19 cellular contexts compared by ENCODE assay signal in genomic region chr17:80482555-80483308, GRCh38. TPM values are rescaled to one million over a fixed set of nuclear protein-coding genes. Genes with fewer than 3 reads are reported as not detected.
DNase-seq lines count a peak whose midpoint lies in the region; ATAC-seq and TF ChIP-seq lines count a peak whose summit lies in the region.
"Had no signal": no experiment of that assay in that cellular context is flagged by ENCODE, and none has a peak within 500 bp of the region (broad histone marks: within the 10 kb centered on the region; RNA-seq: fewer than 3 reads in every experiment).

No MANE protein-coding gene starts in this region.

- H3K9me3 Mint-ChIP-seq in glutamatergic neuron (ENCODE audit: unreplicated experiment) (peaks cover 16% of the 10 kb centered on the region), chondrocyte (ENCODE audit: low read depth) (no peaks in the 10 kb centered on the region)
- no peaks in the 10 kb centered on the region for H3K9me3 Mint-ChIP-seq in activated CD8-positive, alpha-beta T cell treated with anti-CD3 and anti-CD28 coated beads for 36 hours
- H3K9me3 Mint-ChIP-seq: H9 had no signal

- DNase-seq in Right ventricle myocardium inferior (ENCODE audit: missing footprints): peak; percentile 42
- DNase-seq in left ventricle myocardium superior: no peak
- DNase-seq in OCI-LY7 (ENCODE audit: low spot score): no peak
- no peak for DNase-seq in glutamatergic neuron
- no peak for DNase-seq in chondrocyte (ENCODE audit: low spot score)
- DNase-seq in NCI-H2107 (lab: John Stamatoyannopoulos, UW): no peak
- no peak for DNase-seq in H4 (ENCODE audit: low spot score)
- DNase-seq in activated CD8-positive, alpha-beta T cell treated with anti-CD3 and anti-CD28 coated beads for 36 hours: no peak
- DNase-seq: DMS79 treated with DMSO at 0.1 percent for 48 hours, GDM1, H9, NCI-H1417 treated with DMSO at 0.1 percent for 48 hours, NCI-H1930, NCI-H2171, NCI-H774, Right ventricle myocardium superior had no signal

- intact Hi-C loops in Right ventricle myocardium inferior (cut with DNase I) (no loop called here), left ventricle myocardium superior (cut with micrococcal nuclease) (no loop called here), OCI-LY7 (cut with micrococcal nuclease; ENCODE audit: unreplicated experiment) (no loop called here)
- intact Hi-C loops in activated CD8-positive, alpha-beta T cell treated with anti-CD3 and anti-CD28 coated beads for 36 hours (cut with micrococcal nuclease): no loop called here

- ATAC-seq in Right ventricle myocardium inferior: no peak
- no peak for ATAC-seq in left ventricle myocardium superior
- no peak for ATAC-seq in activated CD8-positive, alpha-beta T cell treated with anti-CD3 and anti-CD28 coated beads for 36 hours
- ATAC-seq: GM12878 had no signal

- H3K79me2 ChIP-seq in OCI-LY7 (ENCODE audit: insufficient read depth, low read depth, low read length): no peaks in the 10 kb centered on the region

- H3K9me2 ChIP-seq in OCI-LY7 (ENCODE audit: insufficient read depth, low read length): no peaks in the 10 kb centered on the region

- CTCF ChIA-PET in OCI-LY7 (lab: Charles Lee; ENCODE audit: unreplicated experiment): no interaction called here
- CTCF ChIA-PET in activated CD8-positive, alpha-beta T cell treated with anti-CD3 and anti-CD28 coated beads for 36 hours (lab: Charles Lee): interaction anchor here (2.0 kb wide), 1 partner anchor 93 kb away, joined by 4 read pairs; no protein-coding TSS in a partner anchor

- H3K36me3 Mint-ChIP-seq in glutamatergic neuron (ENCODE audit: unreplicated experiment): no peaks in the 10 kb centered on the region
- no peaks in the 10 kb centered on the region for H3K36me3 Mint-ChIP-seq in chondrocyte (ENCODE audit: low read depth)
- no peaks in the 10 kb centered on the region for H3K36me3 Mint-ChIP-seq in activated CD8-positive, alpha-beta T cell treated with anti-CD3 and anti-CD28 coated beads for 36 hours (ENCODE audit: low read depth)

- POLR2A ChIA-PET in OCI-LY7 (lab: Charles Lee): no interaction called here
- POLR2A ChIA-PET in activated CD8-positive, alpha-beta T cell treated with anti-CD3 and anti-CD28 coated beads for 36 hours (lab: Charles Lee): interaction anchor here (0.5 kb wide), 1 partner anchor 1973 kb away, joined by 4 read pairs; no protein-coding TSS in a partner anchor

- H3K27me3 Mint-ChIP-seq in glutamatergic neuron (ENCODE audit: unreplicated experiment) (peaks cover 16% of the 10 kb centered on the region), chondrocyte (ENCODE audit: low read depth) (peaks cover 44% of the 10 kb centered on the region)
- H3K27me3 Mint-ChIP-seq in activated CD8-positive, alpha-beta T cell treated with anti-CD3 and anti-CD28 coated beads for 36 hours: peaks cover 45% of the 10 kb centered on the region

- no TSS peak for BruUV-seq in OCI-LY7 (replicated peaks; lab: Mats Ljungman, UMichigan)

- H3K4me1 ChIP-seq in OCI-LY7 (ENCODE audit: insufficient read depth, low read length, poor library complexity, severe bottlenecking): peaks cover 32% of the 10 kb centered on the region

- no peak overlapping the region for H3K27ac ChIP-seq in OCI-LY7 (ENCODE audit: low read depth, low read length, poor library complexity, severe bottlenecking)
- H3K27ac ChIP-seq: 22Rv1, SK-N-MC had no signal

- H3K4me2 ChIP-seq in OCI-LY7 (ENCODE audit: low read length): no peak overlapping the region

- H2AFZ ChIP-seq in OCI-LY7 (ENCODE audit: low read length): no peak overlapping the region

- H3K36me3 ChIP-seq in OCI-LY7 (ENCODE audit: insufficient read depth, low read length): no peaks in the 10 kb centered on the region

- H3K4me3 Mint-ChIP-seq in glutamatergic neuron (ENCODE audit: unreplicated experiment): no peak overlapping the region
- no peak overlapping the region for H3K4me3 Mint-ChIP-seq in chondrocyte (ENCODE audit: unreplicated experiment)
- no peak overlapping the region for H3K4me3 Mint-ChIP-seq in activated CD8-positive, alpha-beta T cell treated with anti-CD3 and anti-CD28 coated beads for 36 hours
- H3K4me3 Mint-ChIP-seq: H9 had no signal

- no peaks in the 10 kb centered on the region for H3K9me3 ChIP-seq in OCI-LY7 (ENCODE audit: low read length)

- H3K27ac Mint-ChIP-seq in glutamatergic neuron (ENCODE audit: unreplicated experiment) (peak overlapping the region; percentile 38), chondrocyte (ENCODE audit: unreplicated experiment) (no peak overlapping the region)
- H3K27ac Mint-ChIP-seq in activated CD8-positive, alpha-beta T cell treated with anti-CD3 and anti-CD28 coated beads for 36 hours: no peak overlapping the region

- H4K20me1 ChIP-seq in OCI-LY7 (ENCODE audit: insufficient read depth, low read length): no peaks in the 10 kb centered on the region

- no peak overlapping the region for H3K4me3 ChIP-seq in OCI-LY7 (ENCODE audit: low read depth, low read length, poor library complexity, severe bottlenecking)
- H3K4me3 ChIP-seq: GM12878, SK-N-MC had no signal

- TF ChIP-seq CTCF in OCI-LY7 (conservative IDR thresholded peaks at IDR 0.05; ENCODE audit: low read length): 0 out of 2 replicates have a peak, but pooled peaks have one; percentile 33
- no peak for TF ChIP-seq CTCF in glutamatergic neuron (IDR thresholded peaks at IDR 0.05; ENCODE audit: partially characterized antibody, unreplicated experiment)
- no peak for TF ChIP-seq CTCF in chondrocyte (IDR thresholded peaks at IDR 0.05)
- no peak for TF ChIP-seq CTCF in activated CD8-positive, alpha-beta T cell treated with anti-CD3 and anti-CD28 coated beads for 36 hours (IDR thresholded peaks at IDR 0.05)

- peaks cover 12% of the 10 kb centered on the region for H3K4me1 Mint-ChIP-seq in glutamatergic neuron (ENCODE audit: low read depth, unreplicated experiment)
- peaks cover 6% of the 10 kb centered on the region for H3K4me1 Mint-ChIP-seq in chondrocyte (ENCODE audit: low read depth)
- no peaks in the 10 kb centered on the region for H3K4me1 Mint-ChIP-seq in activated CD8-positive, alpha-beta T cell treated with anti-CD3 and anti-CD28 coated beads for 36 hours (ENCODE audit: low read depth)

RNA-seq across cellular contexts. Expression of gene NPTX1, which starts 6.3 kb away (rescaled TPM):
- total RNA-seq in Right ventricle myocardium inferior (not detected), left ventricle myocardium superior (not detected), OCI-LY7 (2022) (not detected in 2 replicates), glutamatergic neuron (ENCODE audit: unreplicated experiment) (18.1 TPM), chondrocyte (16.1 to 20.3 TPM (median 16.5 TPM) in 3 replicates)
- total RNA-seq in OCI-LY7 (2014; rRNA removed; shearing (Covaris generic)): 0.22 TPM in 1 of 2 replicates, not detected in the other
- 0.17 and 0.70 TPM in 2 replicates for total RNA-seq in H4 (2014; rRNA removed; shearing (Covaris generic))
- total RNA-seq in activated CD8-positive, alpha-beta T cell treated with anti-CD3 and anti-CD28 coated beads for 36 hours: 1 to 10 TPM; 3.4 to 5.1 TPM
- total RNA-seq: GM12878, Right ventricle myocardium superior had no signal
